ENCODE assay signal across 8 cellular contexts in genomic region chr6:168884646-168885086, GRCh38.
DNase-seq lines count a peak whose midpoint lies in the region; ATAC-seq lines count a peak whose summit lies in the region.

No MANE protein-coding gene starts in this region.

- peak overlapping the region; percentile 84 to 98 (median 93) for H3K27ac Mint-ChIP-seq in naive thymus-derived CD8-positive, alpha-beta T cell
- no peak overlapping the region for H3K27ac Mint-ChIP-seq in stimulated activated memory B cell treated with anti-CD40 and anti-IgM and Interleukin-4, amounts not matched to agents 10 μg/mL and 1 μg/mL and 100 μg/mL, for 72 hours

- H3K27me3 ChIP-seq in NT2/D1 (ENCODE audit: insufficient read depth, insufficient read length): peaks cover 12% of the 10 kb centered on the region

- H3K9me3 Mint-ChIP-seq in naive thymus-derived CD8-positive, alpha-beta T cell: peaks cover 0 to 3% (median 0%) of the 10 kb centered on the region in 9 donors
- H3K9me3 Mint-ChIP-seq in stimulated activated memory B cell treated with anti-CD40 and anti-IgM and Interleukin-4, amounts not matched to agents 10 μg/mL and 1 μg/mL and 100 μg/mL, for 72 hours: no peaks in the 10 kb centered on the region

- H3K9me3 ChIP-seq in NT2/D1 (ENCODE audit: insufficient read depth, low read length): no peaks in the 10 kb centered on the region; the same call in 1 of the 2 replicates

- H3K4me1 Mint-ChIP-seq in naive thymus-derived CD8-positive, alpha-beta T cell: peaks cover 5 to 13% (median 10%) of the 10 kb centered on the region in 4 donors
- H3K4me1 Mint-ChIP-seq in stimulated activated memory B cell treated with anti-CD40 and anti-IgM and Interleukin-4, amounts not matched to agents 10 μg/mL and 1 μg/mL and 100 μg/mL, for 72 hours: no peaks in the 10 kb centered on the region

- DNase-seq in DMS79 treated with DMSO at 0.1 percent for 48 hours (lab: John Stamatoyannopoulos, UW) (peak; percentile 29), DMS79 (lab: John Stamatoyannopoulos, UW) (no peak), NT2/D1 (ENCODE audit: low read depth, low spot score) (peak; percentile 49), activated T-cell treated with anti-CD3 and anti-CD28 coated beads for 4 hours (peak; percentile 65)
- peak; percentile 50 to 86 (median 80) for DNase-seq in naive thymus-derived CD8-positive, alpha-beta T cell

- no peaks in the 10 kb centered on the region for H3K36me3 ChIP-seq in NT2/D1 (ENCODE audit: insufficient read depth, insufficient read length, low read length)

- H3K27me3 Mint-ChIP-seq in naive thymus-derived CD8-positive, alpha-beta T cell: peaks cover 0 to 4% (median 2%) of the 10 kb centered on the region in 5 donors
- no peaks in the 10 kb centered on the region for H3K27me3 Mint-ChIP-seq in stimulated activated memory B cell treated with anti-CD40 and anti-IgM and Interleukin-4, amounts not matched to agents 10 μg/mL and 1 μg/mL and 100 μg/mL, for 72 hours

- H3K4me3 ChIP-seq in NT2/D1 (ENCODE audit: insufficient read length, low read depth): no peak overlapping the region

- H3K9ac ChIP-seq in NT2/D1 (ENCODE audit: insufficient read length, low read depth): no peak overlapping the region

- no peaks in the 10 kb centered on the region for H3K4me1 ChIP-seq in NT2/D1 (ENCODE audit: insufficient read depth, insufficient read length)

- ATAC-seq in HG03135 (IDR thresholded peaks at IDR 0.05; ENCODE audit: unreplicated experiment): peak; percentile 73
- ATAC-seq in esophagus mucosa: peak; percentile 80
- ATAC-seq in naive thymus-derived CD8-positive, alpha-beta T cell: peak; percentile 91 to 93
- ATAC-seq in stimulated activated memory B cell treated with anti-CD40 and anti-IgM and Interleukin-4, amounts not matched to agents 10 μg/mL and 1 μg/mL and 100 μg/mL, for 72 hours: peak; percentile 73

- H3K36me3 Mint-ChIP-seq in naive thymus-derived CD8-positive, alpha-beta T cell: no peaks in the 10 kb centered on the region
- H3K36me3 Mint-ChIP-seq in stimulated activated memory B cell treated with anti-CD40 and anti-IgM and Interleukin-4, amounts not matched to agents 10 μg/mL and 1 μg/mL and 100 μg/mL, for 72 hours: no peaks in the 10 kb centered on the region

- POLR2A ChIA-PET in naive thymus-derived CD8-positive, alpha-beta T cell (lab: Charles Lee): no interaction called here

- peak overlapping the region; percentile 86 to 94 (median 90) for H3K4me3 Mint-ChIP-seq in naive thymus-derived CD8-positive, alpha-beta T cell
- peak overlapping the region; percentile 71 for H3K4me3 Mint-ChIP-seq in stimulated activated memory B cell treated with anti-CD40 and anti-IgM and Interleukin-4, amounts not matched to agents 10 μg/mL and 1 μg/mL and 100 μg/mL, for 72 hours
